In the genomic region with DNA sequence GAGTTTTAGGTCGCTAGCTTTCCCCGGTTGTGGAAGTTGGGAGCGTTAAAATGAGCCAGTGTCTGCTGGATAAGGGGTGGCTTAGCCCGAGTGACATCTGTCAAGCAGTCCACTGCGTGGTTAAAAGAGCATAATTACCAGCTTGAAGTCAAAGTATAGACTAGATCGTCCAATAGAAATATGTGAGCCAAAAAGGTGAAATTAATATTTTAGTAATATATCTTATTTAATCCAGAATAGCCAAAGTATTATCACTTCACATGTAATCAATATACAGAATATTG, we compare ENCODE assay signal across 1 cellular context.
TF ChIP-seq lines count a peak whose summit lies in the region.

No MANE protein-coding gene starts in this region.

TF ChIP-seq in HepG2, 621 proteins besides CTCF, POLR2A, EP300 and RAD21:
- TF ChIP-seq ZNF282 (IDR thresholded peaks at IDR 0.05; ENCODE audit: partially characterized antibody), result no peak
- TF ChIP-seq ZFP36L1 (CRISPR knock-in tag; IDR thresholded peaks at IDR 0.05), result 0 out of 2 replicates have a peak, but pooled peaks have one; percentile 35
